ENCODE assay signal across 21 cellular contexts in the genomic region with DNA sequence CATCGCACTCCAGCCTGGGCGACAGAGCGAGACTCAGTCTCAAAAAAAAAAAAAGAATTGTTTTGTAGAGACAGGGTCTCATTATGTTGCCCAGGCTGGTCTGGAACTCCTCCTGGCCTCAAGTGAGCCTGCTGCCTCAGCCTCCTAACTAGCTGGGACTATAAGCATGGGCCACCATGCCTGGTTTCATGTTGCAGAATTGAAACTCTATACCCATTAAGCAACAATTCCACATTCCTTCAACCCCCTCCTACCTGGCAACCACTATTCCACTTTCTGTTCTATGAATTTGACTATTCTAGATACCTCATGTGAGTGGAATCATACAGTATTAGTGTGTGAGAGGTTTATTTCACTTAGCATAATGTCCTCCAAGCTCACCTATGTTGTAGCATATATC. TPM values are rescaled to one million over a fixed set of nuclear protein-coding genes. Genes with fewer than 3 reads are reported as not detected.
DNase-seq lines count a peak whose midpoint lies in the region; ATAC-seq, FAIRE-seq and TF ChIP-seq lines count a peak whose summit lies in the region.
"Had no signal": no experiment of that assay in that cellular context is flagged by ENCODE, and none has a peak within 500 bp of the region (broad histone marks: within the 10 kb centered on the region; RNA-seq: fewer than 3 reads in every experiment).

No MANE protein-coding gene starts in this region.

- H3K9me3 ChIP-seq in K562 (replicated peaks; ENCODE audit: control insufficient read depth, insufficient read depth, low read depth, low read length) = no peaks in the 10 kb centered on the region
- no peaks in the 10 kb centered on the region for H3K9me3 ChIP-seq in SJCRH30 (replicated peaks)

- H3K4me1 ChIP-seq in K562 (replicated peaks in 1 of 2; ENCODE audit: control insufficient read depth in 2 of 2, insufficient read depth in 2 of 2, low read length in 2 of 2) (no peaks in the 10 kb centered on the region), SJCRH30 (no peaks in the 10 kb centered on the region)

- ATAC-seq in K562 (no peak), HG02970 (IDR thresholded peaks at IDR 0.05; ENCODE audit: low FRiP score, unreplicated experiment) (no peak)
- ATAC-seq: HCT116, HepG2 had no signal

- CTCF ChIA-PET in K562 (lab: Yijun Ruan, JAX; ENCODE audit: low intra/inter-chr PET ratio) = no interaction called here

- TF ChIP-seq POLR2A in K562 (conservative IDR thresholded peaks at IDR 0.05) = no peak

- TF ChIP-seq CTCF in K562 (IDR thresholded peaks at IDR 0.05 in 2 of 3, conservative IDR thresholded peaks at IDR 0.05 in 1 of 3; ENCODE audit: insufficient read depth in 2 of 3, low read depth in 1 of 3, low read length in 3 of 3) = no peak

- no peak overlapping the region for H3K9ac ChIP-seq in K562 (ENCODE audit: insufficient read depth in 1 of 2, low read depth in 2 of 2, low read length in 2 of 2)
- H3K9ac ChIP-seq: GM23248 had no signal

- WGBS in K562 (ENCODE audit: insufficient coverage, low coverage, missing lambda C conversion rate) = no CpG with 5 or more reads among the region's 3 CpGs

- no peak overlapping the region for H2AFZ ChIP-seq in K562 (ENCODE audit: low read depth, low read length)
- H2AFZ ChIP-seq: GM23248 had no signal

- H3K4me3 ChIP-seq in K562 (no peak overlapping the region), SJCRH30 (no peak overlapping the region)
- H3K4me3 ChIP-seq: GM23248 had no signal

- POLR2A ChIA-PET in K562 (lab: Yijun Ruan, JAX) = interaction anchor here (1.6 kb wide), 1 partner anchor 53 kb away, joined by 3 read pairs; no protein-coding TSS in a partner anchor

- TF ChIP-seq EP300 in Ishikawa (IDR thresholded peaks at IDR 0.05; ENCODE audit: borderline replicate concordance) = peak; percentile 35; the same call in 1 of the 2 replicates
- no peak for TF ChIP-seq EP300 in K562 (IDR thresholded peaks at IDR 0.05; ENCODE audit: low read length)

- intact Hi-C loops in K562 (cut with micrococcal nuclease) = no loop called here

- in situ Hi-C loops in K562 (cut with MboI) = no loop called here

- no peaks in the 10 kb centered on the region for H3K79me2 ChIP-seq in K562 (ENCODE audit: control insufficient read depth, insufficient read depth, low read length)

- BruUV-seq in K562 (replicated peaks; lab: Mats Ljungman, UMichigan) = no TSS peak

- H3K36me3 ChIP-seq in K562 (ENCODE audit: control insufficient read depth, insufficient read depth, low read length) (no peaks in the 10 kb centered on the region), SJCRH30 (no peaks in the 10 kb centered on the region; the same call in 1 of the 2 replicates)

- no peaks in the 10 kb centered on the region for H4K20me1 ChIP-seq in K562 (replicated peaks; ENCODE audit: control insufficient read depth, insufficient read depth, low read length)

- DNase-seq in NCI-H2171 treated with DMSO at 0.1 percent for 48 hours (lab: John Stamatoyannopoulos, UW) (peak; percentile 14), NCI-H2171 (lab: John Stamatoyannopoulos, UW) (no peak), K562 (ENCODE audit: extremely low read depth in 1 of 4, low spot score in 3 of 4) (no peak), left kidney (ENCODE audit: low read depth, low spot score) (peak; percentile 34), NCI-H146 treated with DMSO at 0.1 percent for 48 hours (lab: John Stamatoyannopoulos, UW; ENCODE audit: unreplicated experiment) (no peak), SJCRH30 (no peak)
- DNase-seq: ACHN; C1 segment of cervical spinal cord; Calu3; CD4-positive, alpha-beta T cell; DMS 273 treated with DMSO at 0.1 percent for 48 hours; DMS79 treated with DMSO at 0.1 percent for 48 hours; EL; GM23248 had no signal

- H3K27ac ChIP-seq in K562 (ENCODE audit: extremely low read depth, low read depth, low read length) (no peak overlapping the region), SJCRH30 (no peak overlapping the region)
- H3K27ac ChIP-seq: GM23248 had no signal

- FAIRE-seq in K562 (lab: Jason Lieb, UNC) = no peak
- FAIRE-seq: G401.6, GM12891, H54, HepG2 had no signal

- H3K4me2 ChIP-seq in K562 (ENCODE audit: insufficient read depth, low read length) = no peak overlapping the region

- peaks cover 8 to 21% of the 10 kb centered on the region in 2 experiments; a peak in 3 of 5 replicates for H3K27me3 ChIP-seq in K562 (ENCODE audit: control insufficient read depth in 2 of 2, insufficient read depth in 2 of 2, low read length in 2 of 2)
- H3K27me3 ChIP-seq in SJCRH30 = no peaks in the 10 kb centered on the region

- H3K9me1 ChIP-seq in K562 (ENCODE audit: control insufficient read depth, insufficient read depth, low read length) = no peaks in the 10 kb centered on the region

- TF ChIP-seq RAD21 in Ishikawa (IDR thresholded peaks at IDR 0.05; ENCODE audit: low read depth) (no peak), K562 (CRISPR knock-in tag; conservative IDR thresholded peaks at IDR 0.05 in 1 of 2, IDR thresholded peaks at IDR 0.05 in 1 of 2) (no peak)

TF ChIP-seq in Ishikawa, 13 proteins besides CTCF, POLR2A, EP300 and RAD21:
- TF ChIP-seq TEAD4 (IDR thresholded peaks at IDR 0.05) (peak; percentile 83), TCF12 (IDR thresholded peaks at IDR 0.05; ENCODE audit: low read depth) (no peak), CEBPB (IDR thresholded peaks at IDR 0.05) (peak; percentile 89), FOXM1 (IDR thresholded peaks at IDR 0.05; ENCODE audit: borderline replicate concordance, low read depth) (no peak), CREB1 (IDR thresholded peaks at IDR 0.05; ENCODE audit: low read depth) (no peak), NFIC (IDR thresholded peaks at IDR 0.05) (no peak)
- TF ChIP-seq, protein P1, sequence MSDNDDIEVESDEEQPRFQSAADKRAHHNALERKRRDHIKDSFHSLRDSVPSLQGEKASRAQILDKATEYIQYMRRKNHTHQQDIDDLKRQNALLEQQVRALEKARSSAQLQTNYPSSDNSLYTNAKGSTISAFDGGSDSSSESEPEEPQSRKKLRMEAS (IDR thresholded peaks at IDR 0.05) = peak; percentile 54

TF ChIP-seq in K562, 482 proteins besides CTCF, POLR2A, EP300 and RAD21:
- TF ChIP-seq CEBPB (tag; IDR thresholded peaks at IDR 0.05) (peak; percentile 79), STAG1 (CRISPR knock-in tag; IDR thresholded peaks at IDR 0.05; ENCODE audit: borderline replicate concordance) (no peak)

RNA-seq across cellular contexts. Expression of gene RNF135, which starts 24.5 kb away (rescaled TPM):
- not detected in 2 replicates for total RNA-seq in K562 (2011; cell fraction: chromatin; rRNA removed; ENCODE audit: low replicate concordance)
- not detected in 2 replicates for total RNA-seq in K562 (2011; cell fraction: nucleolus; rRNA removed)
- not detected in 2 replicates for total RNA-seq in K562 (2011; cell fraction: nucleoplasm; rRNA removed)
- total RNA-seq in K562 (2014; rRNA removed) = not detected in 2 replicates
- total RNA-seq in K562 (2014; rRNA removed; fragmentation: Illumina TruSeq; extraction: Trizol) = not detected in 2 replicates
- not detected in 2 replicates for total RNA-seq in K562 (2015; rRNA removed; fragmentation: Illumina TruSeq; extraction: Trizol)
- total RNA-seq in K562 (2021) = 0.09 TPM in 1 of 2 replicates, not detected in the other
- 0.08 TPM in 1 of 2 replicates, not detected in the other for polyA plus RNA-seq in K562 (2011; rRNA removed)
- not detected in 2 replicates for polyA plus RNA-seq in K562 (2011; cell fraction: cytosol; rRNA removed)
- not detected in 2 replicates for polyA plus RNA-seq in K562 (2011; cell fraction: nucleus; rRNA removed)
- 0.08 TPM in 1 of 2 replicates, not detected in the other for polyA plus RNA-seq in K562 (2012)
- polyA plus RNA-seq in K562 (2014; fragmentation: Illumina TruSeq; extraction: Trizol) = not detected in 2 replicates
- not detected for polyA plus RNA-seq in K562 (2014; fragmentation: Nextera tagmentation; extraction: Ambion mirVana)
- not detected in 2 replicates for polyA plus RNA-seq in K562 (2014; rRNA removed)
- not detected in 2 replicates for polyA minus RNA-seq in K562 (2011; rRNA and poly(A)+ RNA removed)
- not detected in 2 replicates for polyA minus RNA-seq in K562 (2011; cell fraction: cytosol; rRNA and poly(A)+ RNA removed)
- not detected in 2 replicates for polyA minus RNA-seq in K562 (2011; cell fraction: nucleus; rRNA and poly(A)+ RNA removed)
- total RNA-seq in SJCRH30 (2014; rRNA removed; shearing (Covaris generic)) = 1.0 and 1.1 TPM in 2 replicates
- total RNA-seq: HepG2 had no signal
- polyA plus RNA-seq: HepG2 had no signal

Comparison
In these comparisons a context has a peak if more than half of its experiments do, and no peak if none do; other contexts are left out.
1. DNase-seq: peak in NCI-H2171 treated with DMSO at 0.1 percent for 48 hours (single experiment) and left kidney (single experiment); none in NCI-H2171 (single experiment), K562 (0 of 4), NCI-H146 treated with DMSO at 0.1 percent for 48 hours (single experiment) and SJCRH30 (0 of 2).